Comparison of ENCODE assay signal across 8 cellular contexts in genomic region chrX:23756165-23756564, GRCh38. TPM values are rescaled to one million over a fixed set of nuclear protein-coding genes. Genes with fewer than 3 reads are reported as not detected.
A peak's percentile ranks its signal among the peaks of the same experiment; 100 is the strongest.
DNase-seq lines count a peak whose midpoint lies in the region; ATAC-seq and TF ChIP-seq lines count a peak whose summit lies in the region.

No MANE protein-coding gene starts in this region.

- H2AK5ac ChIP-seq in IMR-90 (ENCODE audit: low read depth, low read length): no peak overlapping the region

- no peaks in the 10 kb centered on the region for H3K27me3 ChIP-seq in CD4-positive, alpha-beta memory T cell (ENCODE audit: insufficient read depth, low read length)
- H3K27me3 ChIP-seq in IMR-90 (ENCODE audit: control insufficient read depth, insufficient read depth, low read length): no peaks in the 10 kb centered on the region

- no peak overlapping the region for H3K14ac ChIP-seq in IMR-90 (replicated peaks; ENCODE audit: low read depth, low read length)

- H3K23ac ChIP-seq in IMR-90 (ENCODE audit: low read depth, low read length): no peak overlapping the region

- H3K79me1 ChIP-seq in IMR-90 (ENCODE audit: low read depth in 1 of 2, low read length in 2 of 2): no peaks in the 10 kb centered on the region

- 15% methylated on average over 4 of the region's 4 CpGs; no CpG with 5 or more reads in 1 of the 2 experiments for WGBS in IMR-90 (ENCODE audit: extremely low coverage in 2 of 2, insufficient read length in 1 of 2), 2 experiments

- in situ Hi-C loops in IMR-90 (cut with MboI; ENCODE audit: low sequenced_read_pairs): no loop called here

- no peaks in the 10 kb centered on the region for H3K9me3 ChIP-seq in CD4-positive, alpha-beta memory T cell (ENCODE audit: control insufficient read depth in 1 of 2, low read length in 2 of 2)
- H3K9me3 ChIP-seq in IMR-90 (ENCODE audit: control insufficient read depth, insufficient read depth, low read length): no peaks in the 10 kb centered on the region

- H3K4ac ChIP-seq in IMR-90 (ENCODE audit: low read depth, low read length): no peak overlapping the region

- no peak overlapping the region for H2BK5ac ChIP-seq in IMR-90 (ENCODE audit: low read depth, low read length, poor library complexity, severe bottlenecking)

- no peak overlapping the region for H2AFZ ChIP-seq in IMR-90 (replicated peaks; ENCODE audit: low read length, poor library complexity)

- no peak overlapping the region for H3K56ac ChIP-seq in IMR-90 (ENCODE audit: extremely low read depth, insufficient read depth, low read length)

- peaks cover 0 to 4% (median 3%) of the 10 kb centered on the region in 4 donors for H3K4me1 Mint-ChIP-seq in CD4-positive, alpha-beta memory T cell

- H3K9me1 ChIP-seq in IMR-90 (ENCODE audit: insufficient read depth, low read length): no peaks in the 10 kb centered on the region

- H3K9ac ChIP-seq in IMR-90 (ENCODE audit: low read depth, low read length): no peak overlapping the region

- peak; percentile 35 for TF ChIP-seq RAD21 in IMR-90 (IDR thresholded peaks at IDR 0.05; ENCODE audit: low read length)

- no peak for TF ChIP-seq POLR2A in IMR-90 (IDR thresholded peaks at IDR 0.05; ENCODE audit: low read depth, low read length)

- POLR2A ChIA-PET in CD4-positive, alpha-beta memory T cell (lab: Charles Lee; ENCODE audit: partially characterized antibody): interaction anchor here (1.1 to 1.5 kb wide), 2 partner anchors 10 to 27 kb away, joined by 3 to 7 read pairs; partner anchors contain the start of gene SAT1
- POLR2A ChIA-PET in IMR-90 (lab: Charles Lee; ENCODE audit: unreplicated experiment): no interaction called here

- no peak overlapping the region for H3K27ac ChIP-seq in CD4-positive, alpha-beta memory T cell (ENCODE audit: low read depth, low read length)
- no peak overlapping the region for H3K27ac ChIP-seq in IMR-90 (ENCODE audit: insufficient read depth, low read length)

- peak overlapping the region; percentile 70; the same call in 1 of the 2 replicates for H3K4me2 ChIP-seq in IMR-90 (ENCODE audit: low read depth, low read length)

- H3K4me3 Mint-ChIP-seq in CD4-positive, alpha-beta memory T cell: peak overlapping the region in 3 of 8 donors; percentile 22 to 57 (median 31)

- no peaks in the 10 kb centered on the region for H3K4me1 ChIP-seq in CD4-positive, alpha-beta memory T cell (ENCODE audit: insufficient read depth, low read length)
- H3K4me1 ChIP-seq in IMR-90 (ENCODE audit: control insufficient read depth, insufficient read depth, low read length): no peaks in the 10 kb centered on the region

- DNase-seq in CD4-positive, alpha-beta memory T cell: peak; percentile 53 to 64 (median 56)
- DNase-seq in GM19238 (ENCODE audit: insufficient read length, low spot score) (peak; percentile 41), IMR-90 (peak; percentile 41), SKM-1 (lab: John Stamatoyannopoulos, UW; ENCODE audit: unreplicated experiment) (peak; percentile 38), iPS-NIHi11 (ENCODE audit: low spot score) (peak; percentile 64), DMS79 treated with DMSO at 0.1 percent for 48 hours (lab: John Stamatoyannopoulos, UW) (no peak)
- peak; percentile 46 for DNase-seq in activated naive CD4-positive, alpha-beta T cell treated with anti-CD3 and anti-CD28 coated beads, Interleukin-2, amount 50 U/mL, for 16 hours
- DNase-seq in stimulated activated CD4-positive, alpha-beta T cell treated with anti-CD3 and anti-CD28 coated beads, Interleukin-2, amount 100 ng/mL, for 24 hours: peak; percentile 48 to 60

- no peak overlapping the region for H4K8ac ChIP-seq in IMR-90 (ENCODE audit: low read depth in 2 of 2, low read length in 2 of 2)

- no TSS peak for BruUV-seq in IMR-90 (replicated peaks; lab: Mats Ljungman, UMichigan)

- H4K5ac ChIP-seq in IMR-90 (ENCODE audit: low read depth, low read length): no peak overlapping the region

- no peaks in the 10 kb centered on the region for H3K9me3 Mint-ChIP-seq in CD4-positive, alpha-beta memory T cell

- H3K36me3 Mint-ChIP-seq in CD4-positive, alpha-beta memory T cell: no peaks in the 10 kb centered on the region

- no peak overlapping the region for H2BK20ac ChIP-seq in IMR-90 (ENCODE audit: low read depth, low read length)

- intact Hi-C loops in CD4-positive, alpha-beta memory T cell (cut with micrococcal nuclease): loop anchor here (1.0 kb wide), 4 partner anchors 17 to 298 kb away; partner anchors contain the start of genes EIF2S3 and SAT1
- intact Hi-C loops in IMR-90 (cut with micrococcal nuclease): loop anchor here (1.0 kb wide), 2 partner anchors 25 to 146 kb away; no protein-coding TSS in a partner anchor

- no peaks in the 10 kb centered on the region for H3K27me3 Mint-ChIP-seq in CD4-positive, alpha-beta memory T cell

- H3K36me3 ChIP-seq in CD4-positive, alpha-beta memory T cell (ENCODE audit: insufficient read depth, low read length): no peaks in the 10 kb centered on the region
- no peaks in the 10 kb centered on the region for H3K36me3 ChIP-seq in IMR-90 (ENCODE audit: control insufficient read depth, insufficient read depth, low read length)

- no peak overlapping the region for H2BK120ac ChIP-seq in IMR-90 (ENCODE audit: low read depth, low read length)

- no peak overlapping the region for H2AK9ac ChIP-seq in IMR-90 (replicated peaks; ENCODE audit: low read depth, low read length, poor library complexity)

- CTCF ChIA-PET in CD4-positive, alpha-beta memory T cell (lab: Charles Lee; ENCODE audit: partially characterized antibody): interaction anchor here (0.9 to 1.6 kb wide), 6 partner anchors 13 to 152 kb away, joined by 3 to 17 read pairs (median 3); partner anchors contain the start of genes ACOT9, APOO, CXorf58 and SAT1
- CTCF ChIA-PET in IMR-90 (lab: Yijun Ruan, JAX): no interaction called here

- peak overlapping the region in 3 of 7 donors; percentile 30 to 71 (median 42) for H3K27ac Mint-ChIP-seq in CD4-positive, alpha-beta memory T cell

- no peak overlapping the region for H3K18ac ChIP-seq in IMR-90 (ENCODE audit: low read depth, low read length)

- no peak for ATAC-seq in IMR-90 (ENCODE audit: low read depth)

- H4K20me1 ChIP-seq in IMR-90 (ENCODE audit: insufficient read depth, low read length): no peaks in the 10 kb centered on the region

- no peak overlapping the region for H2BK15ac ChIP-seq in IMR-90 (ENCODE audit: low read depth, low read length)

- TF ChIP-seq CTCF in IMR-90 (conservative IDR thresholded peaks at IDR 0.05; ENCODE audit: low read depth, low read length): peak; percentile 47

- no peak overlapping the region for H3K4me3 ChIP-seq in CD4-positive, alpha-beta memory T cell (ENCODE audit: low read length in 2 of 2)
- H3K4me3 ChIP-seq in IMR-90 (ENCODE audit: insufficient read depth, low read depth, low read length): no peak overlapping the region

- no peak overlapping the region for H4K91ac ChIP-seq in IMR-90 (ENCODE audit: insufficient read depth, low read depth, low read length)

- dilution Hi-C loops in IMR-90 (cut with HindIII; ENCODE audit: low sequenced_read_pairs, unreplicated experiment): no loop called here

TF ChIP-seq in IMR-90, 13 proteins besides CTCF, POLR2A, EP300 and RAD21:
- TF ChIP-seq SMC3 (IDR thresholded peaks at IDR 0.05; ENCODE audit: low read depth, low read length): peak; percentile 49
- TF ChIP-seq MXI1 (IDR thresholded peaks at IDR 0.05; ENCODE audit: borderline replicate concordance, low read depth, low read length): no peak
- TF ChIP-seq FOS (IDR thresholded peaks at IDR 0.05; ENCODE audit: low read depth, low read length): no peak
- no peak for TF ChIP-seq CEBPB (IDR thresholded peaks at IDR 0.05; ENCODE audit: low read depth, low read length)

RNA-seq across cellular contexts. Expression of gene ACOT9, which starts 13.1 kb away (rescaled TPM):
- 10 to 100 TPM; 21.2 to 25.2 TPM for total RNA-seq in CD4-positive, alpha-beta memory T cell
- 10 to 100 TPM; 22.5 to 28.1 TPM for polyA plus RNA-seq in CD4-positive, alpha-beta memory T cell
- 47.3 and 63.6 TPM in 2 replicates for total RNA-seq in IMR-90 (2012; rRNA removed)
- 35.0 and 43.5 TPM in 2 replicates for polyA plus RNA-seq in IMR-90 (2012; rRNA removed)
- polyA plus RNA-seq in IMR-90 (2012; cell fraction: cytosol; rRNA removed): 7.8 and 12.3 TPM in 2 replicates
- 21.0 and 127 TPM in 2 replicates for polyA plus RNA-seq in IMR-90 (2012; cell fraction: nucleus; rRNA removed; ENCODE audit: low replicate concordance)

RNA-seq across cellular contexts. Expression of gene SAT1, which starts 26.8 kb away (rescaled TPM):
- total RNA-seq in CD4-positive, alpha-beta memory T cell: 100 to 1,000 TPM; 139 to 145 TPM
- 100 to 1,000 TPM; 127 to 134 TPM for polyA plus RNA-seq in CD4-positive, alpha-beta memory T cell
- 55.9 and 112 TPM in 2 replicates for total RNA-seq in IMR-90 (2012; rRNA removed)
- polyA plus RNA-seq in IMR-90 (2012; rRNA removed): 92.8 and 99.1 TPM in 2 replicates
- polyA plus RNA-seq in IMR-90 (2012; cell fraction: cytosol; rRNA removed): 19.5 and 34.3 TPM in 2 replicates
- 284 and 1,941 TPM in 2 replicates for polyA plus RNA-seq in IMR-90 (2012; cell fraction: nucleus; rRNA removed; ENCODE audit: low replicate concordance)
